In the genomic region with DNA sequence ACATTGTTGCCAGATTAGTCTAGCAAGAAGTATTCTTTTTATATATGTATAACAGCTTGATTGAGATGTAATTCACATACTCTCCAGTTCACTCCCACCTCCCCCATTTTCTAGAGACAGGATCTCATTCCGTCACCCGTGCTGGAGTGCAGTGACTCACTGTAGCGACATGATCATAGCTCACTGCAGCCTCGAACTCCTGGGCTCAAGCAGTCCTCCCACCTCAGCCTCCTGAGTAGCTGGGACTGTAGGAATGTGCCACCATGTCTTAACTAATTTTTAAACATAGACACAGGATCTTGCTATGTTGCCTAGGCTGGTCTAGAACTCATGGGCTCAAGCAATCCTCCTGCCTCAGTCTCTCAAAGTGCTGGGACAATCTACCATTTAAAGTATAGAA, we compare ENCODE assay signal across 25 cellular contexts. TPM values are rescaled to one million over a fixed set of nuclear protein-coding genes. Genes with fewer than 3 reads are reported as not detected.
"Had no signal": no experiment of that assay in that cellular context is flagged by ENCODE, and none has a peak within 500 bp of the region (broad histone marks: within the 10 kb centered on the region; RNA-seq: fewer than 3 reads in every experiment).

No MANE protein-coding gene starts in this region.

- DNase-seq: activated CD4-positive, alpha-beta T cell treated with anti-CD3 and anti-CD28 coated beads, Interleukin-2, amount 10 ng/mL, durations not matched to agents 24 days and 14 days; activated CD4-positive, alpha-beta T cell treated with anti-CD3 and anti-CD28 coated beads, Interleukin-2, amount 50 U/mL, for 48 hours; activated CD4-positive, CD25-positive, alpha-beta regulatory T cell treated with anti-CD3 and anti-CD28 coated beads, Interleukin-2, amount 50 U/mL, for 72 hours; activated CD8-positive, alpha-beta memory T cell treated with anti-CD3 and anti-CD28 coated beads for 24 hours; activated naive CD4-positive, alpha-beta T cell treated with anti-CD3 and anti-CD28 coated beads, Interleukin-2, amount 50 U/mL, for 16 hours; activated naive CD8-positive, alpha-beta T cell treated with anti-CD3 and anti-CD28 coated beads, Interleukin-2, amount 10 ng/mL, durations not matched to agents 7 days and 5 days; activated T-cell treated with anti-CD3 and anti-CD28 coated beads, Interleukin-2, amount 50 U/mL, for 48 hours; adrenal gland; anterior cingulate cortex; Karpas-422; MM.1S; NCI-H1105; NCI-H1436; NCI-H1694 treated with DMSO at 0.1 percent for 48 hours; NCI-H2029 treated with DMSO at 0.1 percent for 48 hours; NCI-H446; NCI-H524; PC-3; SHP77 treated with DMSO at 0.1 percent for 48 hours had no signal

- H3K9me3 ChIP-seq: adrenal gland, breast epithelium had no signal

- H3K9me3 Mint-ChIP-seq: activated CD4-positive, alpha-beta T cell treated with anti-CD3 and anti-CD28 coated beads, Interleukin-2, amount 10 ng/mL, durations not matched to agents 24 days and 14 days; activated naive CD8-positive, alpha-beta T cell treated with anti-CD3 and anti-CD28 coated beads, Interleukin-2, amount 10 ng/mL, durations not matched to agents 7 days and 5 days; activated T-helper 17 cell treated with anti-CD3 and anti-CD28 coated beads, Interleukin-2, amount 50 U/mL, for 72 hours; T-helper 1 cell treated with Interleukin-12 subunit alpha and Interleukin-12 subunit beta and Interleukin-4 antibody, amounts not matched to agents 30 μg/mL and 1 μg/mL, for 36 hours; WTC11 had no signal

- H3K4me3 Mint-ChIP-seq: activated CD4-positive, alpha-beta T cell treated with anti-CD3 and anti-CD28 coated beads, Interleukin-2, amount 10 ng/mL, durations not matched to agents 24 days and 14 days; activated naive CD8-positive, alpha-beta T cell treated with anti-CD3 and anti-CD28 coated beads, Interleukin-2, amount 10 ng/mL, durations not matched to agents 7 days and 5 days; activated T-helper 17 cell treated with anti-CD3 and anti-CD28 coated beads, Interleukin-2, amount 50 U/mL, for 72 hours; T-helper 1 cell treated with Interleukin-12 subunit alpha and Interleukin-12 subunit beta and Interleukin-4 antibody, amounts not matched to agents 30 μg/mL and 1 μg/mL, for 36 hours; WTC11 had no signal

- H3K27ac Mint-ChIP-seq: activated CD4-positive, alpha-beta T cell treated with anti-CD3 and anti-CD28 coated beads, Interleukin-2, amount 10 ng/mL, durations not matched to agents 24 days and 14 days; activated naive CD8-positive, alpha-beta T cell treated with anti-CD3 and anti-CD28 coated beads, Interleukin-2, amount 10 ng/mL, durations not matched to agents 7 days and 5 days; activated T-helper 17 cell treated with anti-CD3 and anti-CD28 coated beads, Interleukin-2, amount 50 U/mL, for 72 hours; T-helper 1 cell treated with Interleukin-12 subunit alpha and Interleukin-12 subunit beta and Interleukin-4 antibody, amounts not matched to agents 30 μg/mL and 1 μg/mL, for 36 hours; WTC11 had no signal

- H3K36me3 ChIP-seq: breast epithelium had no signal

- H3K36me3 Mint-ChIP-seq: WTC11 had no signal

- H3K4me3 ChIP-seq: adrenal gland, breast epithelium, K562 had no signal

- H3K27ac ChIP-seq: breast epithelium had no signal

- H3K27me3 Mint-ChIP-seq: activated naive CD8-positive, alpha-beta T cell treated with anti-CD3 and anti-CD28 coated beads, Interleukin-2, amount 10 ng/mL, durations not matched to agents 7 days and 5 days; activated T-helper 17 cell treated with anti-CD3 and anti-CD28 coated beads, Interleukin-2, amount 50 U/mL, for 72 hours had no signal

- ATAC-seq: activated T-helper 17 cell treated with anti-CD3 and anti-CD28 coated beads, Interleukin-2, amount 50 U/mL, for 72 hours; K562; PC-3; WTC11 had no signal

- H3K27me3 ChIP-seq: adrenal gland, breast epithelium had no signal

RNA-seq across cellular contexts. Expression of gene CHAD, which starts 6.7 kb away (rescaled TPM):
- total RNA-seq: activated CD4-positive, alpha-beta T cell treated with anti-CD3 and anti-CD28 coated beads, Interleukin-2, amount 10 ng/mL, durations not matched to agents 24 days and 14 days; activated naive CD8-positive, alpha-beta T cell treated with anti-CD3 and anti-CD28 coated beads, Interleukin-2, amount 10 ng/mL, durations not matched to agents 7 days and 5 days; activated T-helper 17 cell treated with anti-CD3 and anti-CD28 coated beads, Interleukin-2, amount 50 U/mL, for 72 hours; K562; PC-3; SK-MEL-5 had no signal
- polyA plus RNA-seq: K562 had no signal

RNA-seq across cellular contexts. Expression of gene MYCBPAP, which starts 32.9 kb away (rescaled TPM):
- total RNA-seq: K562 had no signal
- polyA plus RNA-seq: K562 had no signal

RNA-seq across cellular contexts. Expression of gene EPN3, which starts 57.2 kb away (rescaled TPM):
- total RNA-seq: activated CD4-positive, alpha-beta T cell treated with anti-CD3 and anti-CD28 coated beads, Interleukin-2, amount 10 ng/mL, durations not matched to agents 24 days and 14 days; activated naive CD8-positive, alpha-beta T cell treated with anti-CD3 and anti-CD28 coated beads, Interleukin-2, amount 10 ng/mL, durations not matched to agents 7 days and 5 days; activated T-helper 17 cell treated with anti-CD3 and anti-CD28 coated beads, Interleukin-2, amount 50 U/mL, for 72 hours; SK-MEL-5 had no signal
- polyA plus RNA-seq: K562 had no signal
